ENCODE assay signal across 8 cellular contexts in the genomic region with DNA sequence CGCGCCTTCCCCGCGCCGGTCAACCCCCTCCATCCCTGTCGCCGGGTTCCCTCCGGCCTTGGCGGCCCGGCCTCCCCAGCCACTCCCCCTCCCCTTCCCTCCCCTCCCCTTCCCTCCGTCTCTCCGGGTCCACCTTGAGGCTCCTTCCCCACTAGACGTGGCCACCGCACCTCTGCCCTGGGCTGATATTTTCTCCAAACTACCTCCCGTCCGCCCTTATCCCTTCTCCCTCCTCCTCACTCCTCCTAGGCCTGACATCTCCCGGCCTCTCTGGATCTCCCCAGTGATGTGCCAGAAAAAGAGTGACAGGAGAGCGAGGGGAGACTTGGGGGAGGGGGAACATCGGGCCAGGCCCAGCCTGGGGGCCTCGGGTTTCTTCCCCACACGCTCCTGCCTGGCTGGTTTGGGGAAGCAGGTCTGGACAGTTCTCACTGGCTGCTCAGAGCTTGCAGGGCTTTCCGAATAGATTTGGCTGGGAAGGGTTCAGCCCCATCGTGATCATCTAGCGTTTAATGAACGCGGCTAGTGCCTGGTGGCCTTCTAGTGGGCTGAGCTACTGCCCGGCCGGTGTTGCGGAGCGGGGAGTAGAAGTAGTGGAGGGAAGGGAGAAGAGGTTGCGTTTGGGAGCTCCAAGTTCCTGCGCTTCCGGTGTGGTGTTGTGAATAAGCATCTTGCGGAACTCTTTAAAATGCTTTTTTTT. TPM values are rescaled to one million over a fixed set of nuclear protein-coding genes. Genes with fewer than 3 reads are reported as not detected.
DNase-seq lines count a peak whose midpoint lies in the region; ATAC-seq and TF ChIP-seq lines count a peak whose summit lies in the region.

No MANE protein-coding gene starts in this region.

- H3K4me3 ChIP-seq in PC-9 = peak overlapping the region; percentile 63
- H3K4me3 ChIP-seq in upper lobe of left lung = peak overlapping the region; percentile 67 to 95 (median 81)

- intact Hi-C loops in PC-9 (cut with micrococcal nuclease; ENCODE audit: unreplicated experiment) = loop anchor here (2.0 kb wide), 1 partner anchor 40 kb away; no protein-coding TSS in a partner anchor
- intact Hi-C loops in dendritic cell treated with granulocyte-macrophage colony-stimulating factor and Interleukin-4, amounts not matched to agents 40 ng/mL and 50 ng/mL, for 4 days (cut with micrococcal nuclease) = no loop called here

- H3K27me3 ChIP-seq in PC-9 (ENCODE audit: insufficient read depth, low read depth) (no peaks in the 10 kb centered on the region), upper lobe of left lung (no peaks in the 10 kb centered on the region)

- ATAC-seq in activated CD4-positive, CD25-positive, alpha-beta regulatory T cell treated with anti-CD3 and anti-CD28 coated beads, Interleukin-2, amount 50 U/mL, for 24 hours = no peak
- peak; percentile 9 for ATAC-seq in memory B cell (ENCODE audit: low read depth)
- peak; percentile 35 to 45 for ATAC-seq in upper lobe of left lung (ENCODE audit: low FRiP score in 2 of 2)

- POLR2A ChIA-PET in PC-9 (lab: Charles Lee; ENCODE audit: unreplicated experiment) = no interaction called here

- no peaks in the 10 kb centered on the region for H3K36me3 ChIP-seq in PC-9 (ENCODE audit: low read depth)
- no peaks in the 10 kb centered on the region for H3K36me3 ChIP-seq in upper lobe of left lung

- H3K4me2 ChIP-seq in PC-9 = peak overlapping the region; percentile 95

- BruUV-seq in PC-9 (replicated peaks; lab: Mats Ljungman, UMichigan) = TSS peak; percentile 22

- H3K9me2 ChIP-seq in PC-9 (ENCODE audit: insufficient read depth) = no peaks in the 10 kb centered on the region

- peak overlapping the region; percentile 23 for H3K27ac Mint-ChIP-seq in dendritic cell treated with granulocyte-macrophage colony-stimulating factor and Interleukin-4, amounts not matched to agents 40 ng/mL and 50 ng/mL, for 4 days
- H3K27ac Mint-ChIP-seq in memory B cell = peak overlapping the region; percentile 89

- H3K36me3 Mint-ChIP-seq in dendritic cell treated with granulocyte-macrophage colony-stimulating factor and Interleukin-4, amounts not matched to agents 40 ng/mL and 50 ng/mL, for 4 days (ENCODE audit: low read depth) = no peaks in the 10 kb centered on the region
- H3K36me3 Mint-ChIP-seq in memory B cell = no peaks in the 10 kb centered on the region

- peak overlapping the region; percentile 74 for H2AFZ ChIP-seq in PC-9

- H3K9me3 ChIP-seq in PC-9 (ENCODE audit: insufficient read depth, low read depth) (no peaks in the 10 kb centered on the region), upper lobe of left lung (no peaks in the 10 kb centered on the region)

- H3K79me2 ChIP-seq in PC-9 (ENCODE audit: low read depth) = peaks cover 30% of the 10 kb centered on the region

- no peaks in the 10 kb centered on the region for H4K20me1 ChIP-seq in PC-9 (ENCODE audit: insufficient read depth)

- 14 to 17% methylated on average over 26 to 32 of the region's 34 CpGs for WGBS in upper lobe of left lung, 2 donors

- H3K27me3 Mint-ChIP-seq in dendritic cell treated with granulocyte-macrophage colony-stimulating factor and Interleukin-4, amounts not matched to agents 40 ng/mL and 50 ng/mL, for 4 days = peaks cover 28% of the 10 kb centered on the region
- H3K27me3 Mint-ChIP-seq in memory B cell = peaks cover 16% of the 10 kb centered on the region

- TF ChIP-seq CTCF in PC-9 (conservative IDR thresholded peaks at IDR 0.05) = no peak
- TF ChIP-seq CTCF in upper lobe of left lung (IDR thresholded peaks at IDR 0.05) = no peak

- TF ChIP-seq EP300 in upper lobe of left lung (IDR thresholded peaks at IDR 0.05) = no peak

- CTCF ChIA-PET in PC-9 (lab: Charles Lee) = interaction anchor here (0.5 to 0.7 kb wide), 3 partner anchors 24 to 185 kb away, joined by 3 to 4 read pairs (median 3); no protein-coding TSS in a partner anchor

- no peak overlapping the region for H3K27ac ChIP-seq in PC-9
- H3K27ac ChIP-seq in upper lobe of left lung = peak overlapping the region; percentile 62 to 76 (median 72)

- peaks cover 28% of the 10 kb centered on the region for H3K4me1 Mint-ChIP-seq in dendritic cell treated with granulocyte-macrophage colony-stimulating factor and Interleukin-4, amounts not matched to agents 40 ng/mL and 50 ng/mL, for 4 days (ENCODE audit: low read depth)
- H3K4me1 Mint-ChIP-seq in memory B cell = peaks cover 11% of the 10 kb centered on the region

- H3K4me1 ChIP-seq in PC-9 (replicated peaks; ENCODE audit: insufficient read depth) (peaks cover 45% of the 10 kb centered on the region), upper lobe of left lung (peaks cover 18 to 24% (median 21%) of the 10 kb centered on the region in 4 donors)

- peaks cover 25% of the 10 kb centered on the region for H3F3A ChIP-seq in PC-9 (ENCODE audit: insufficient read depth, low read depth)

- no peak for TF ChIP-seq POLR2A in upper lobe of left lung (IDR thresholded peaks at IDR 0.05)

- peak; percentile 34 for DNase-seq in activated CD4-positive, CD25-positive, alpha-beta regulatory T cell treated with anti-CD3 and anti-CD28 coated beads, Interleukin-2, amount 50 U/mL, for 72 hours
- DNase-seq in PC-9 (peak in 1 of 2 experiments; percentile 20), memory B cell (ENCODE audit: low spot score in 2 of 2) (peak in 1 of 2 donors; percentile 11), upper lobe of left lung (peak; percentile 27 to 47), OCI-M2 (lab: John Stamatoyannopoulos, UW; ENCODE audit: unreplicated experiment) (no peak), dermis blood vessel endothelial cell (no peak)

- H3K9me3 Mint-ChIP-seq in dendritic cell treated with granulocyte-macrophage colony-stimulating factor and Interleukin-4, amounts not matched to agents 40 ng/mL and 50 ng/mL, for 4 days = no peaks in the 10 kb centered on the region
- no peaks in the 10 kb centered on the region for H3K9me3 Mint-ChIP-seq in memory B cell

- peak overlapping the region; percentile 79 for H3K4me3 Mint-ChIP-seq in dendritic cell treated with granulocyte-macrophage colony-stimulating factor and Interleukin-4, amounts not matched to agents 40 ng/mL and 50 ng/mL, for 4 days
- peak overlapping the region; percentile 94 for H3K4me3 Mint-ChIP-seq in memory B cell

RNA-seq across cellular contexts. Expression of a gene that starts 0.6 kb away (rescaled TPM):
- 17.1 and 25.2 TPM in 2 replicates for total RNA-seq in PC-9 (2021)
- 10 to 100 TPM; 13.5 to 61.8 (median 20.1) TPM for total RNA-seq in upper lobe of left lung
- 0.17 and 1.3 TPM in 2 replicates for total RNA-seq in dermis blood vessel endothelial cell

Comparison
In these comparisons a context has a peak if more than half of its experiments do, and no peak if none do; other contexts are left out.
1. DNase-seq: peak in activated CD4-positive, CD25-positive, alpha-beta regulatory T cell treated with anti-CD3 and anti-CD28 coated beads, Interleukin-2, amount 50 U/mL, for 72 hours (single experiment) and upper lobe of left lung (2 of 2); none in OCI-M2 (single experiment) and dermis blood vessel endothelial cell (single experiment).
2. ATAC-seq: peak in memory B cell (single experiment) and upper lobe of left lung (2 of 2); none in activated CD4-positive, CD25-positive, alpha-beta regulatory T cell treated with anti-CD3 and anti-CD28 coated beads, Interleukin-2, amount 50 U/mL, for 24 hours (0 of 2).